8 cellular contexts compared by ENCODE assay signal in genomic region chr11:47269002-47269828, GRCh38. TPM values are rescaled to one million over a fixed set of nuclear protein-coding genes. Genes with fewer than 3 reads are reported as not detected.
DNase-seq lines count a peak whose midpoint lies in the region; TF ChIP-seq lines count a peak whose summit lies in the region.

No MANE protein-coding gene starts in this region.

- peak overlapping the region; percentile 98 for H3K4me3 Mint-ChIP-seq in neural crest cell

- TF ChIP-seq POLR2A in stomach (IDR thresholded peaks at IDR 0.05), result no peak

- H3K27me3 Mint-ChIP-seq in neural crest cell (ENCODE audit: low read depth), result peaks cover 2% of the 10 kb centered on the region

- intact Hi-C loops in stomach (cut with DNase I; ENCODE audit: low total_unique reads), result loop anchor here (10.0 kb wide), 1 partner anchor 84 kb away; the partner anchor contains the start of gene PACSIN3

- TF ChIP-seq EP300 in stomach (IDR thresholded peaks at IDR 0.05), result peak; percentile 27

- DNase-seq in ELF-1 (ENCODE audit: low read depth, low spot score) (peak; percentile 83), HAP-1 (ENCODE audit: low spot score in 2 of 2) (peak; percentile 83 to 94), M059J (ENCODE audit: low read depth) (peak; percentile 95), SIG-M5 (lab: John Stamatoyannopoulos, UW) (peak; percentile 86), activated gamma-delta T cell treated with Interleukin-2 at 50 U/mL for 16 hours (peak; percentile 81), fibroblast of villous mesenchyme (ENCODE audit: low read depth) (peak; percentile 91), neural crest cell (ENCODE audit: low read depth, low spot score) (peak; percentile 82), stomach (peak; percentile 91)

- 0 to 1% (median 1%) methylated on average over 21 to 52 of the region's 52 CpGs for WGBS in stomach, 5 donors

- peak; percentile 27 for TF ChIP-seq CTCF in fibroblast of villous mesenchyme (IDR thresholded peaks at IDR 0.05; ENCODE audit: insufficient read depth, low read depth, low read length)
- peak; percentile 23 for TF ChIP-seq CTCF in neural crest cell (conservative IDR thresholded peaks at IDR 0.05)
- peak in 2 of 7 experiments; percentile 25 to 26 for TF ChIP-seq CTCF in stomach (IDR thresholded peaks at IDR 0.05)

- peak overlapping the region; percentile 96 to 99 (median 97) for H3K27ac ChIP-seq in stomach

- H3K9me3 Mint-ChIP-seq in neural crest cell, result no peaks in the 10 kb centered on the region

- H3K27ac Mint-ChIP-seq in neural crest cell (ENCODE audit: unreplicated experiment), result peak overlapping the region; percentile 98

- H3K4me1 Mint-ChIP-seq in neural crest cell, result peaks cover 51% of the 10 kb centered on the region

- no peaks in the 10 kb centered on the region for H3K9me3 ChIP-seq in HAP-1
- H3K9me3 ChIP-seq in stomach, result no peaks in the 10 kb centered on the region

- H3K4me3 ChIP-seq in HAP-1 (peak overlapping the region; percentile 57), fibroblast of villous mesenchyme (ENCODE audit: low read depth, low read length) (peak overlapping the region; percentile 79), stomach (peak overlapping the region; percentile 79 to 97 (median 82))

- H3K36me3 ChIP-seq in HAP-1 (replicated peaks) (no peaks in the 10 kb centered on the region; the same call in 1 of the 2 replicates), stomach (peaks cover 0 to 8% (median 5%) of the 10 kb centered on the region in 4 donors)

- H3K4me1 ChIP-seq in HAP-1 (peaks cover 19% of the 10 kb centered on the region), stomach (peaks cover 46 to 64% (median 53%) of the 10 kb centered on the region in 4 donors)

- in situ Hi-C loops in HAP-1 (cut with MboI; ENCODE audit: low sequenced_read_pairs), result loop anchor here (5.0 kb wide), 1 partner anchor 92 kb away; the partner anchor contains the start of gene ARFGAP2

- no peaks in the 10 kb centered on the region for H3K36me3 Mint-ChIP-seq in neural crest cell (ENCODE audit: low read depth)

- H3K27me3 ChIP-seq in HAP-1 (ENCODE audit: low read depth) (no peaks in the 10 kb centered on the region), stomach (no peaks in the 10 kb centered on the region)

RNA-seq across cellular contexts. Expression of gene MADD, which starts 0.7 kb away (rescaled TPM):
- total RNA-seq in M059J (2014; rRNA removed; shearing (Covaris generic)), result 13.3 and 25.1 TPM in 2 replicates
- total RNA-seq in fibroblast of villous mesenchyme (20.3 and 27.2 TPM in 2 replicates), neural crest cell (56.2 and 59.2 TPM in 2 replicates), stomach (100 to 1,000 TPM in 1 of 5 donors, 10 to 100 TPM in 4; 38.9 to 131 (median 54.0) TPM)
- 10 to 100 TPM; 13.6 to 14.7 (median 14.2) TPM for polyA plus RNA-seq in stomach

RNA-seq across cellular contexts. Expression of gene NR1H3, which starts 11.4 kb away (rescaled TPM):
- total RNA-seq in M059J (2014; rRNA removed; shearing (Covaris generic)), result 7.7 and 13.1 TPM in 2 replicates
- total RNA-seq in fibroblast of villous mesenchyme (16.8 and 39.3 TPM in 2 replicates), neural crest cell (15.2 and 19.1 TPM in 2 replicates), stomach (10 to 100 TPM; 20.0 to 94.5 (median 36.6) TPM)
- 100 to 1,000 TPM in 1 of 3 donors, 10 to 100 TPM in 2; 31.3 to 100 (median 47.2) TPM for polyA plus RNA-seq in stomach

RNA-seq across cellular contexts. Expression of gene ACP2, which starts 20.6 kb away (rescaled TPM):
- 74.4 and 98.8 TPM in 2 replicates for total RNA-seq in M059J (2014; rRNA removed; shearing (Covaris generic))
- 35.4 and 39.0 TPM in 2 replicates for total RNA-seq in fibroblast of villous mesenchyme
- total RNA-seq in neural crest cell, result 41.0 and 41.7 TPM in 2 replicates
- total RNA-seq in stomach, result 100 to 1,000 TPM in 1 of 5 donors, 10 to 100 TPM in 4; 20.1 to 147 (median 52.0) TPM
- polyA plus RNA-seq in stomach, result 10 to 100 TPM; 10.8 to 24.7 (median 21.6) TPM

RNA-seq across cellular contexts. Expression of gene DDB2, which starts 54.4 kb away (rescaled TPM):
- 21.2 and 23.2 TPM in 2 replicates for total RNA-seq in M059J (2014; rRNA removed; shearing (Covaris generic))
- total RNA-seq in fibroblast of villous mesenchyme, result 37.7 and 47.1 TPM in 2 replicates
- total RNA-seq in neural crest cell, result 32.2 and 33.9 TPM in 2 replicates
- total RNA-seq in stomach, result 10 to 100 TPM; 16.3 to 63.0 (median 26.7) TPM
- 10 to 100 TPM; 18.2 to 64.6 (median 35.0) TPM for polyA plus RNA-seq in stomach

Comparison
In these comparisons a context has a peak if more than half of its experiments do, and no peak if none do; other contexts are left out.
1. Peak in every context shown above with its lines: DNase-seq, H3K4me3 ChIP-seq and H3K27ac ChIP-seq.